Comparison of ENCODE assay signal across 8 cellular contexts in genomic region chr2:73984203-73984921, GRCh38. TPM values are rescaled to one million over a fixed set of nuclear protein-coding genes. Genes with fewer than 3 reads are reported as not detected.
DNase-seq lines count a peak whose midpoint lies in the region; ATAC-seq and TF ChIP-seq lines count a peak whose summit lies in the region.

TET3 (plus strand) TSS chr2:73984910; CDS start chr2:73986404, 1,494 bp downstream.

- DNase-seq in A673 (ENCODE audit: low spot score): peak; percentile 69
- peak; percentile 59 for DNase-seq in dermis blood vessel endothelial cell
- no peak for DNase-seq in mesenchymal stem cell
- DNase-seq in KG1 (lab: John Stamatoyannopoulos, UW): no peak

- H3K27ac ChIP-seq in A673 (ENCODE audit: low read depth, low read length, poor library complexity, severe bottlenecking) (peak within 1 kb of the TSS; percentile 71), VCaP (peak within 1 kb of the TSS; percentile 100), mesenchymal stem cell (ENCODE audit: low read length, poor library complexity, severe bottlenecking) (no peak within 1 kb of the TSS), subcutaneous abdominal adipose tissue (ENCODE audit: low read depth, low read length) (peak within 1 kb of the TSS; percentile 54)

- peak within 1 kb of the TSS; percentile 56 for H3K4me3 ChIP-seq in A673 (ENCODE audit: low read depth, low read length, poor library complexity, severe bottlenecking)
- H3K4me3 ChIP-seq in mesenchymal stem cell (ENCODE audit: insufficient read depth in 1 of 2, low read depth in 1 of 2, low read length in 2 of 2): peak within 1 kb of the TSS; percentile 66 to 76
- peak within 1 kb of the TSS; percentile 53 to 70 (median 63) for H3K4me3 ChIP-seq in subcutaneous abdominal adipose tissue (ENCODE audit: low read depth in 1 of 5, low read length in 5 of 5)

- peak within 1 kb of the TSS; percentile 80 for H4K8ac ChIP-seq in mesenchymal stem cell (ENCODE audit: low read length)

- peak within 1 kb of the TSS; percentile 9 for H2BK5ac ChIP-seq in mesenchymal stem cell (ENCODE audit: low read depth, low read length, poor library complexity, severe bottlenecking)

- peak within 1 kb of the TSS; percentile 88 for H3K4me2 ChIP-seq in mesenchymal stem cell (ENCODE audit: low read length, poor library complexity, severe bottlenecking)

- peaks cover 24% of the 10 kb centered on the region for H3K79me1 ChIP-seq in mesenchymal stem cell (replicated peaks; ENCODE audit: low read length, poor library complexity, severe bottlenecking)

- H4K91ac ChIP-seq in mesenchymal stem cell (ENCODE audit: low read length): peak within 1 kb of the TSS; percentile 52

- POLR2A ChIA-PET in A673 (lab: Charles Lee; ENCODE audit: low non-redundant PET): no interaction called here

- ATAC-seq in GM18517 (IDR thresholded peaks at IDR 0.05; ENCODE audit: unreplicated experiment): peak; percentile 30
- peak; percentile 31 for ATAC-seq in HG03139 (IDR thresholded peaks at IDR 0.05; ENCODE audit: unreplicated experiment)

- intact Hi-C loops in A673 (cut with micrococcal nuclease; ENCODE audit: unreplicated experiment): loop anchor here (5.0 to 10.0 kb wide), 2 partner anchors 57 to 120 kb away; partner anchors contain the start of gene DGUOK

- H3K23ac ChIP-seq in mesenchymal stem cell (ENCODE audit: low read length in 2 of 2): peak within 1 kb of the TSS in 1 of 2 experiments; percentile 85

- H3K36me3 ChIP-seq in A673 (ENCODE audit: insufficient read depth, low read length, poor library complexity, severe bottlenecking) (peaks cover 6% of the 10 kb centered on the region), mesenchymal stem cell (ENCODE audit: control insufficient read depth in 1 of 2, insufficient read depth in 2 of 2, low read depth in 1 of 2, low read length in 2 of 2) (peaks cover 0 to 8% of the 10 kb centered on the region in 2 experiments), subcutaneous abdominal adipose tissue (ENCODE audit: control insufficient read depth in 5 of 5, insufficient read depth in 5 of 5, low read length in 5 of 5) (peaks cover 0 to 8% (median 3%) of the 10 kb centered on the region in 5 donors)

- 1% methylated on average over 30 of the region's 85 CpGs for WGBS in mesenchymal stem cell

- BruUV-seq in A673 (replicated peaks; lab: Mats Ljungman, UMichigan): no TSS peak

- H3K27me3 ChIP-seq in A673 (replicated peaks; ENCODE audit: insufficient read depth, low read depth, low read length, poor library complexity) (no peaks in the 10 kb centered on the region), mesenchymal stem cell (ENCODE audit: control insufficient read depth in 1 of 2, insufficient read depth in 1 of 2, low read length in 2 of 2) (peaks cover 8 to 23% of the 10 kb centered on the region in 2 experiments), subcutaneous abdominal adipose tissue (ENCODE audit: control insufficient read depth in 5 of 5, insufficient read depth in 4 of 5, low read length in 5 of 5) (peaks cover 0 to 14% (median 0%) of the 10 kb centered on the region in 5 donors)

- peak within 1 kb of the TSS; percentile 75 for H3K9ac ChIP-seq in mesenchymal stem cell (ENCODE audit: low read length)
- H3K9ac ChIP-seq in subcutaneous abdominal adipose tissue (ENCODE audit: low read length in 5 of 5): peak within 1 kb of the TSS; percentile 38 to 71 (median 60)

- peak within 1 kb of the TSS; percentile 14 to 57 for H2BK12ac ChIP-seq in mesenchymal stem cell (ENCODE audit: low read length in 2 of 2)

- H2AK5ac ChIP-seq in mesenchymal stem cell (ENCODE audit: low read length, severe bottlenecking): peak within 1 kb of the TSS; percentile 45

- H3K9me3 ChIP-seq in A673 (ENCODE audit: low read depth, low read length, poor library complexity, severe bottlenecking): no peaks in the 10 kb centered on the region
- no peaks in the 10 kb centered on the region for H3K9me3 ChIP-seq in mesenchymal stem cell (ENCODE audit: control insufficient read depth, low read length)
- no peaks in the 10 kb centered on the region for H3K9me3 ChIP-seq in subcutaneous abdominal adipose tissue (ENCODE audit: control insufficient read depth in 5 of 5, low read length in 5 of 5)

- TF ChIP-seq CTCF in A673 (conservative IDR thresholded peaks at IDR 0.05; ENCODE audit: low read depth, low read length) (no peak), VCaP (conservative IDR thresholded peaks at IDR 0.05) (no peak)

- peak within 1 kb of the TSS; percentile 32 for H2AFZ ChIP-seq in mesenchymal stem cell (ENCODE audit: low read depth, low read length)

- H3K14ac ChIP-seq in mesenchymal stem cell (ENCODE audit: low read length in 2 of 2): peak within 1 kb of the TSS in 1 of 2 experiments; percentile 62

- CTCF ChIA-PET in A673 (lab: Charles Lee): no interaction called here

- H3K4ac ChIP-seq in mesenchymal stem cell (ENCODE audit: low read depth in 1 of 2, low read length in 2 of 2): peak within 1 kb of the TSS; percentile 51 to 76

- H2BK120ac ChIP-seq in mesenchymal stem cell (ENCODE audit: low read depth, low read length): peak within 1 kb of the TSS; percentile 85

- H2BK15ac ChIP-seq in mesenchymal stem cell (ENCODE audit: low read depth, poor library complexity, severe bottlenecking): peak within 1 kb of the TSS; percentile 80

- peaks cover 53% of the 10 kb centered on the region for H3K4me1 ChIP-seq in A673 (ENCODE audit: insufficient read depth, low read length, poor library complexity, severe bottlenecking)
- H3K4me1 ChIP-seq in mesenchymal stem cell (ENCODE audit: control insufficient read depth, insufficient read depth, low read depth, low read length): peaks cover 45% of the 10 kb centered on the region
- H3K4me1 ChIP-seq in subcutaneous abdominal adipose tissue (ENCODE audit: control insufficient read depth in 5 of 5, insufficient read depth in 5 of 5, low read length in 5 of 5): peaks cover 11 to 75% (median 62%) of the 10 kb centered on the region in 5 donors

- H3K18ac ChIP-seq in mesenchymal stem cell (ENCODE audit: low read depth in 1 of 2, low read length in 2 of 2): peak within 1 kb of the TSS; percentile 68 to 87

RNA-seq across cellular contexts. Expression of gene TET3, which starts in this region (rescaled TPM):
- total RNA-seq in A673 (2021) (26.3 and 28.7 TPM in 2 replicates), dermis blood vessel endothelial cell (7.0 and 8.7 TPM in 2 replicates)
- polyA plus RNA-seq in mesenchymal stem cell (2013, experiment 1 of 2): 3.7 TPM
- 3.4 TPM for polyA plus RNA-seq in mesenchymal stem cell (2013, experiment 2 of 2)

Comparison
In these comparisons a context has a peak if more than half of its experiments do, and no peak if none do; other contexts are left out.
1. DNase-seq: peak in A673 (single experiment) and dermis blood vessel endothelial cell (single experiment); none in mesenchymal stem cell (single experiment) and KG1 (single experiment).
2. Peak in every context shown above with its lines, with median percentiles within 50 percentile points of each other: H3K4me3 ChIP-seq.